1 cellular context compared by ENCODE assay signal in the genomic region with DNA sequence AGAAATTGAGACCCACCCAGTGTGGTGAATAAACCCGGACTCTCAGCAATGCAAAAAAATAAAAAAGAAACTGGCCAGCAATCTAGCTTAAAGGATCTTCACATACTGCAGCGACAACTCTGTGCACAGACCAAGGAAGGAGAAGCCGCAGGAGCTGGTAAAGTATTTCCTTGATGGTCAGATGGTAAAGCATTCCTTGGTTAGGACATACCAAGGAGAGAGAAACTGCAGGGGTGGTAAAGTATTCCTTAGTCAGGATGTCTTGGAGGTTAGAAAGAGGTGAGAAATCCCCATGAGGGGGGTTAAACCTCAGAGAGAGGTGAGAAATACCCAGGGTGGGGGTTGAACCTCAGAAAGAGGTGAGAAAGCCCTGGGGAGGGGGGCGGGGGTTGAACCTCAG.
A peak's percentile ranks its signal among the peaks of the same experiment; 100 is the strongest.
TF ChIP-seq lines count a peak whose summit lies in the region.

No MANE protein-coding gene starts in this region.

TF ChIP-seq in K562, 482 proteins besides CTCF, POLR2A, EP300 and RAD21:
- TF ChIP-seq NFRKB (IDR thresholded peaks at IDR 0.05; ENCODE audit: low read depth) (no peak), NCOR1 (IDR thresholded peaks at IDR 0.05) (no peak), CBFB (CRISPR knock-in tag; IDR thresholded peaks at IDR 0.05) (no peak)
- TF ChIP-seq, protein P1, sequence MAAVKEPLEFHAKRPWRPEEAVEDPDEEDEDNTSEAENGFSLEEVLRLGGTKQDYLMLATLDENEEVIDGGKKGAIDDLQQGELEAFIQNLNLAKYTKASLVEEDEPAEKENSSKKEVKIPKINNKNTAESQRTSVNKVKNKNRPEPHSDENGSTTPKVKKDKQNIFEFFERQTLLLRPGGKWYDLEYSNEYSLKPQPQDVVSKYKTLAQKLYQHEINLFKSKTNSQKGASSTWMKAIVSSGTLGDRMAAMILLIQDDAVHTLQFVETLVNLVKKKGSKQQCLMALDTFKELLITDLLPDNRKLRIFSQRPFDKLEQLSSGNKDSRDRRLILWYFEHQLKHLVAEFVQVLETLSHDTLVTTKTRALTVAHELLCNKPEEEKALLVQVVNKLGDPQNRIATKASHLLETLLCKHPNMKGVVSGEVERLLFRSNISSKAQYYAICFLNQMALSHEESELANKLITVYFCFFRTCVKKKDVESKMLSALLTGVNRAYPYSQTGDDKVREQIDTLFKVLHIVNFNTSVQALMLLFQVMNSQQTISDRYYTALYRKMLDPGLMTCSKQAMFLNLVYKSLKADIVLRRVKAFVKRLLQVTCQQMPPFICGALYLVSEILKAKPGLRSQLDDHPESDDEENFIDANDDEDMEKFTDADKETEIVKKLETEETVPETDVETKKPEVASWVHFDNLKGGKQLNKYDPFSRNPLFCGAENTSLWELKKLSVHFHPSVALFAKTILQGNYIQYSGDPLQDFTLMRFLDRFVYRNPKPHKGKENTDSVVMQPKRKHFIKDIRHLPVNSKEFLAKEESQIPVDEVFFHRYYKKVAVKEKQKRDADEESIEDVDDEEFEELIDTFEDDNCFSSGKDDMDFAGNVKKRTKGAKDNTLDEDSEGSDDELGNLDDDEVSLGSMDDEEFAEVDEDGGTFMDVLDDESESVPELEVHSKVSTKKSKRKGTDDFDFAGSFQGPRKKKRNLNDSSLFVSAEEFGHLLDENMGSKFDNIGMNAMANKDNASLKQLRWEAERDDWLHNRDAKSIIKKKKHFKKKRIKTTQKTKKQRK (IDR thresholded peaks at IDR 0.05; ENCODE audit: borderline replicate concordance, low read depth, low read length): no peak
- TF ChIP-seq, protein P2, sequence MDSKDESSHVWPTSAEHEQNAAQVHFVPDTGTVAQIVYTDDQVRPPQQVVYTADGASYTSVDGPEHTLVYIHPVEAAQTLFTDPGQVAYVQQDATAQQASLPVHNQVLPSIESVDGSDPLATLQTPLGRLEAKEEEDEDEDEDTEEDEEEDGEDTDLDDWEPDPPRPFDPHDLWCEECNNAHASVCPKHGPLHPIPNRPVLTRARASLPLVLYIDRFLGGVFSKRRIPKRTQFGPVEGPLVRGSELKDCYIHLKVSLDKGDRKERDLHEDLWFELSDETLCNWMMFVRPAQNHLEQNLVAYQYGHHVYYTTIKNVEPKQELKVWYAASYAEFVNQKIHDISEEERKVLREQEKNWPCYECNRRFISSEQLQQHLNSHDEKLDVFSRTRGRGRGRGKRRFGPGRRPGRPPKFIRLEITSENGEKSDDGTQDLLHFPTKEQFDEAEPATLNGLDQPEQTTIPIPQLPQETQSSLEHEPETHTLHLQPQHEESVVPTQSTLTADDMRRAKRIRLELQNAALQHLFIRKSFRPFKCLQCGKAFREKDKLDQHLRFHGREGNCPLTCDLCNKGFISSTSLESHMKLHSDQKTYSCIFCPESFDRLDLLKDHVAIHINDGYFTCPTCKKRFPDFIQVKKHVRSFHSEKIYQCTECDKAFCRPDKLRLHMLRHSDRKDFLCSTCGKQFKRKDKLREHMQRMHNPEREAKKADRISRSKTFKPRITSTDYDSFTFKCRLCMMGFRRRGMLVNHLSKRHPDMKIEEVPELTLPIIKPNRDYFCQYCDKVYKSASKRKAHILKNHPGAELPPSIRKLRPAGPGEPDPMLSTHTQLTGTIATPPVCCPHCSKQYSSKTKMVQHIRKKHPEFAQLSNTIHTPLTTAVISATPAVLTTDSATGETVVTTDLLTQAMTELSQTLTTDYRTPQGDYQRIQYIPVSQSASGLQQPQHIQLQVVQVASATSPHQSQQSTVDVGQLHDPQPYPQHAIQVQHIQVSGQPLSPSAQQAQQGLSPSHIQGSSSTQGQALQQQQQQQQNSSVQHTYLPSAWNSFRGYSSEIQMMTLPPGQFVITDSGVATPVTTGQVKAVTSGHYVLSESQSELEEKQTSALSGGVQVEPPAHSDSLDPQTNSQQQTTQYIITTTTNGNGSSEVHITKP (IDR thresholded peaks at IDR 0.05; ENCODE audit: partially characterized antibody): peak; percentile 28
